In the genomic region with DNA sequence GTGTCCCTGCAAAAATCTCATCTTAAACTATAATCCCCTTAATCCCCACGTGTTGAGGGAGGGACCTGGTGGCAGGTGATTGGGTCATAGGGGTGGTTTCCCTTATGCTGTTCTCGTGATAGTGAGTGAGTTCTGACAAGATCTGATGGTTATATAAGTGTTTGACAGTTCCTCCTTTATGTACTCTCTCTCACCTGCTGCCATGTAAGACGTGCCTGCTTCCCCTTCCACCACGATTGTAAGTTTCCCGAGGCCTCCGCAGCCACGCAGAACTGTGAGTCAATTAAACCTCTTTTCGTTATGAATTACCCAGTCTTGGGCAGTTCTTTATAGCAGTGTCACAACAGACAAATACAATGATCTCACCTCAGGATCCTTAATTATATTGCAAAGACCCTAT, we compare ENCODE assay signal across 16 cellular contexts. TPM values are rescaled to one million over a fixed set of nuclear protein-coding genes. Genes with fewer than 3 reads are reported as not detected.
DNase-seq lines count a peak whose midpoint lies in the region; ATAC-seq and TF ChIP-seq lines count a peak whose summit lies in the region.
"Had no signal": no experiment of that assay in that cellular context is flagged by ENCODE, and none has a peak within 500 bp of the region (broad histone marks: within the 10 kb centered on the region; RNA-seq: fewer than 3 reads in every experiment).

No MANE protein-coding gene starts in this region.

- no peak for TF ChIP-seq POLR2A in spleen (IDR thresholded peaks at IDR 0.05)

- BruUV-seq in Panc1 (replicated peaks; lab: Mats Ljungman, UMichigan), result no TSS peak

- ATAC-seq in Panc1, result no peak
- no peak for ATAC-seq in memory B cell (ENCODE audit: low read depth)
- ATAC-seq: CD8-positive, alpha-beta T cell; GM12878; GM23338; HCT116 had no signal

- H3K4me3 ChIP-seq in Panc1 (ENCODE audit: low read depth in 2 of 2, low read length in 2 of 2), result no peak overlapping the region
- no peak overlapping the region for H3K4me3 ChIP-seq in WERI-Rb-1 (ENCODE audit: low read depth, low read length)
- no peak overlapping the region for H3K4me3 ChIP-seq in spleen
- H3K4me3 ChIP-seq: GM12878, GM23338 had no signal

- H3K36me3 ChIP-seq in Panc1 (ENCODE audit: control insufficient read depth, insufficient read depth, low read length) (no peaks in the 10 kb centered on the region), WERI-Rb-1 (no peaks in the 10 kb centered on the region), spleen (no peaks in the 10 kb centered on the region)

- H3K27me3 ChIP-seq in Panc1 (ENCODE audit: control insufficient read depth, insufficient read depth, low read length) (no peaks in the 10 kb centered on the region), WERI-Rb-1 (ENCODE audit: insufficient read depth, low read depth, severe bottlenecking) (no peaks in the 10 kb centered on the region), spleen (replicated peaks in 1 of 7) (no peaks in the 10 kb centered on the region)

- H3K4me1 ChIP-seq in Panc1 (ENCODE audit: control insufficient read depth, insufficient read depth, low read length) (peaks cover 28% of the 10 kb centered on the region), spleen (peaks cover 0 to 6% (median 3%) of the 10 kb centered on the region in 6 donors)
- H3K4me1 ChIP-seq: Caco-2 had no signal

- H3K9me3 Mint-ChIP-seq in memory B cell, result peaks cover 3% of the 10 kb centered on the region
- H3K9me3 Mint-ChIP-seq in CD14-positive monocyte, result peaks cover 0 to 4% (median 0%) of the 10 kb centered on the region in 7 donors
- H3K9me3 Mint-ChIP-seq: CD4-positive, CD25-positive, alpha-beta regulatory T cell; CD8-positive, alpha-beta T cell; GM23338; H9 had no signal

- peaks cover 3% of the 10 kb centered on the region for H3K36me3 Mint-ChIP-seq in memory B cell
- no peaks in the 10 kb centered on the region for H3K36me3 Mint-ChIP-seq in CD14-positive monocyte
- H3K36me3 Mint-ChIP-seq: CD4-positive, CD25-positive, alpha-beta regulatory T cell; CD8-positive, alpha-beta T cell had no signal

- H3K27me3 Mint-ChIP-seq in memory B cell, result no peaks in the 10 kb centered on the region
- H3K27me3 Mint-ChIP-seq in CD14-positive monocyte (ENCODE audit: low read depth in 3 of 3), result peaks cover 0 to 6% (median 0%) of the 10 kb centered on the region in 3 donors

- H3K27ac ChIP-seq in Panc1 (ENCODE audit: low read length) (peak overlapping the region; percentile 60; the same call in 1 of the 2 replicates), WERI-Rb-1 (no peak overlapping the region), spleen (no peak overlapping the region)

- POLR2A ChIA-PET in Panc1 (lab: Charles Lee), result no interaction called here
- POLR2A ChIA-PET in GM10248 (lab: Yijun Ruan, JAX), result no interaction called here

- 73 to 89% (median 75%) methylated on average over 8 of the region's 8 CpGs for WGBS in spleen, 5 donors

- H3K4me3 Mint-ChIP-seq in memory B cell (no peak overlapping the region), CD14-positive monocyte (no peak overlapping the region)
- H3K4me3 Mint-ChIP-seq: CD8-positive, alpha-beta T cell; GM23338; H9 had no signal

- H3K9me3 ChIP-seq in Panc1 (ENCODE audit: control insufficient read depth, insufficient read depth, low read depth, low read length) (no peaks in the 10 kb centered on the region), WERI-Rb-1 (ENCODE audit: severe bottlenecking) (no peaks in the 10 kb centered on the region), spleen (no peaks in the 10 kb centered on the region)

- H3K27ac Mint-ChIP-seq in memory B cell, result peak overlapping the region; percentile 45
- H3K27ac Mint-ChIP-seq in CD14-positive monocyte, result no peak overlapping the region
- H3K27ac Mint-ChIP-seq: CD4-positive, CD25-positive, alpha-beta regulatory T cell; CD8-positive, alpha-beta T cell; GM23338; H9 had no signal

- no peak for TF ChIP-seq CTCF in Panc1 (IDR thresholded peaks at IDR 0.05)
- no peak for TF ChIP-seq CTCF in WERI-Rb-1 (IDR thresholded peaks at IDR 0.05; ENCODE audit: low read depth, low read length)
- no peak for TF ChIP-seq CTCF in spleen (IDR thresholded peaks at IDR 0.05 in 8 of 11, conservative IDR thresholded peaks at IDR 0.05 in 3 of 11)
- no peak for TF ChIP-seq CTCF in CD14-positive monocyte (IDR thresholded peaks at IDR 0.05)
- TF ChIP-seq CTCF in GM10248 (IDR thresholded peaks at IDR 0.05; ENCODE audit: control extremely low read depth, extremely low read depth, low read depth, missing control alignments), result no peak

- DNase-seq in Panc1 (ENCODE audit: low read depth, low spot score) (no peak), WERI-Rb-1 (peak; percentile 43), memory B cell (ENCODE audit: low spot score in 2 of 2) (no peak), spleen (peak; percentile 5), CD14-positive monocyte (ENCODE audit: low spot score) (no peak), GM10248 (ENCODE audit: extremely low spot score) (no peak)
- DNase-seq: C1 segment of cervical spinal cord; Caco-2; CD4-positive, CD25-positive, alpha-beta regulatory T cell; CD8-positive, alpha-beta T cell; DMS153; DND-41; H9 had no signal

- intact Hi-C loops in Panc1 (cut with micrococcal nuclease; ENCODE audit: unreplicated experiment), result no loop called here
- intact Hi-C loops in spleen (cut with DNase I; ENCODE audit: low total_unique reads), result no loop called here
- intact Hi-C loops in CD14-positive monocyte (cut with micrococcal nuclease), result no loop called here

- CTCF ChIA-PET in Panc1 (lab: Charles Lee) (no interaction called here), GM10248 (lab: Yijun Ruan, JAX) (no interaction called here)

- H3K4me1 Mint-ChIP-seq in memory B cell (peaks cover 16% of the 10 kb centered on the region), CD14-positive monocyte (peaks cover 11% of the 10 kb centered on the region)

- in situ Hi-C loops in Panc1 (cut with HindIII; ENCODE audit: low pct_unique_long_range_greater_than_20kb, low sequenced_read_pairs), result no loop called here

RNA-seq across cellular contexts. Expression of a gene that starts 45.2 kb away (rescaled TPM):
- total RNA-seq in Panc1 (2021; ENCODE audit: unreplicated experiment) (1.9 TPM), spleen (1 to 10 TPM; 1.4 to 3.0 (median 2.1) TPM)
- 9.4 TPM for polyA plus RNA-seq in Panc1 (2012; ENCODE audit: insufficient read length)
- polyA plus RNA-seq in spleen (1 to 10 TPM in 2 of 3 donors, under 1 TPM in 1; 0.86 to 1.4 (median 1.2) TPM), CD14-positive monocyte (10 to 100 TPM in 1 of 2 donors, 1 to 10 TPM in 1; 6.4 to 12.9 TPM)
- total RNA-seq: Caco-2, GM12878 had no signal

Comparison
In these comparisons a context has a peak if more than half of its experiments do, and no peak if none do; other contexts are left out.
1. DNase-seq: peak in WERI-Rb-1 (single experiment) and spleen (single experiment); none in Panc1 (single experiment), memory B cell (0 of 2), CD14-positive monocyte (single experiment) and GM10248 (single experiment).